Comparison of ENCODE assay signal across 1 cellular context in the genomic region with DNA sequence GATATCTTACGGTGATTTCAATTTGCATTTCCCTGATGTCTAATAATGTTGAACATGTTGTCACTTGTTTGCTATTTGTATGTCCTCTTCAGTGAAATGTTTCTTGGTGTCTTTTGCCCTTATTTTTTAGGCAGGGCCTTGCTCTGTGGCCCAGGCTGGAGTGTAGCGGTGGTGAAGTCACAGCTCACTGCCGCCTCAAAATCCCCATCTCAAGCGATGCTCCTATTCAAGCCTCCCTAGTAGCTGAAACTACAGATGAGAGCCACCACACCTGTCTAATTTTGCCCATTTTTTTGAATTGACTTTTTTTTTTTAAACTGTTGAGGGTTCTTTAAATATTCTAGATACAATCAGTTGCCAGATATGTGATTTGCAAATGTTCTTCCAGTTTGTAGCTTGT.
TF ChIP-seq lines count a peak whose summit lies in the region.

No MANE protein-coding gene starts in this region.

TF ChIP-seq in HepG2, 621 proteins besides CTCF, POLR2A, EP300 and RAD21 (continued from another document):
- TF ChIP-seq TCF7L2 (IDR thresholded peaks at IDR 0.05; ENCODE audit: low read depth, low read length) = no peak
- TF ChIP-seq, protein P1, sequence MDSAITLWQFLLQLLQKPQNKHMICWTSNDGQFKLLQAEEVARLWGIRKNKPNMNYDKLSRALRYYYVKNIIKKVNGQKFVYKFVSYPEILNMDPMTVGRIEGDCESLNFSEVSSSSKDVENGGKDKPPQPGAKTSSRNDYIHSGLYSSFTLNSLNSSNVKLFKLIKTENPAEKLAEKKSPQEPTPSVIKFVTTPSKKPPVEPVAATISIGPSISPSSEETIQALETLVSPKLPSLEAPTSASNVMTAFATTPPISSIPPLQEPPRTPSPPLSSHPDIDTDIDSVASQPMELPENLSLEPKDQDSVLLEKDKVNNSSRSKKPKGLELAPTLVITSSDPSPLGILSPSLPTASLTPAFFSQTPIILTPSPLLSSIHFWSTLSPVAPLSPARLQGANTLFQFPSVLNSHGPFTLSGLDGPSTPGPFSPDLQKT (CRISPR knock-in tag; IDR thresholded peaks at IDR 0.05; ENCODE audit: borderline replicate concordance) = no peak
- no peak for TF ChIP-seq ZSCAN30 (CRISPR knock-in tag; IDR thresholded peaks at IDR 0.05)
- TF ChIP-seq BCL3 (CRISPR knock-in tag; IDR thresholded peaks at IDR 0.05) = no peak
- TF ChIP-seq ZNF607 (CRISPR knock-in tag; IDR thresholded peaks at IDR 0.05; ENCODE audit: borderline replicate concordance) = no peak
- TF ChIP-seq ZNF496 (CRISPR knock-in tag; IDR thresholded peaks at IDR 0.05; ENCODE audit: insufficient replicate concordance) = no peak
- TF ChIP-seq ZNF703 (CRISPR knock-in tag; IDR thresholded peaks at IDR 0.05; ENCODE audit: borderline replicate concordance) = no peak
